ENCODE assay signal across 17 cellular contexts in the genomic region with DNA sequence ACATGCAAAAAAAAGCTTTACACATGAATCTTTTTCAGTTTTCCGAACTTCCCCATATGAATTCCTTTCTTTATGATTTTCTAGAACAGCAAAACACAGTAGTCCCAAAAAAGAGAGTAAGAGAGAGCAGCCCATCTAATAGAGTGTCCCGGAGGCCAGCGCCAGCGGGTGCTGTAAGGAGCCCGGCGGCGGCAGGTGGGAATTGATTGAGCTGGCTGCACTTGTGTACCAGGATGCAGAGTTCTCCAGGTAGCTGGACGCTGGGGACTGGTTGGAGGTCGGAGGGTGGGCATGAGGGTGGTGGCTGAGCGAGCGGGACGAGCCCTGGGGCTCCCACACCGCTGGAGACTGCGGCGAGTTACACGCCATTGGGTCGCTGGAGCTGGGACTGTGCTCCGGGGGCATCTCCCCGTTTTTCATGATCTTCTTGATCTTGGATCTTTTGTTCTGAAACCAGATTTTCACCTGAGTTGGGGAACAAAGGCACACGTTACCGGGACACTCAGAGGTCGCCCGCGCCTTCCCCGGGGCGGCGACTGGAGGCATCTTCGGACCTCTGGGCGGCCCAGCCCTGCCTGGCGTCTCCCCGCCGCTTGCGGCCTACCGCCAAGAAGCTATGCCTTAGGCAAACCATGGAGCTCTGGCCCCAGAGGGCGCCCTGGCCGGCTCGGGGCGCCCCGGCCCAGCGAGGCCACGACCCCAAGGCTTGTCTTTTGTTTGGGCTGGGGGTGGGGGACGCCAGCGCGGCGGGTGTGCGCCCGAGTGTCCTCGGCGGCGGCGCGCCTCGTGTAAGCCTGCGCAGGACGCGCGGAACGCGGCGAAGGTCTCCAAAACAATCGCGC. TPM values are rescaled to one million over a fixed set of nuclear protein-coding genes. Genes with fewer than 3 reads are reported as not detected.
DNase-seq lines count a peak whose midpoint lies in the region; ATAC-seq and TF ChIP-seq lines count a peak whose summit lies in the region.
"Had no signal": no experiment of that assay in that cellular context is flagged by ENCODE, and none has a peak within 500 bp of the region (broad histone marks: within the 10 kb centered on the region; RNA-seq: fewer than 3 reads in every experiment).

No MANE protein-coding gene starts in this region.

- intact Hi-C loops in esophagus squamous epithelium (cut with DNase I), result no loop called here

- no peaks in the 10 kb centered on the region for H3K9me3 Mint-ChIP-seq in neural progenitor cell

- H3K27me3 ChIP-seq in HAP-1 (ENCODE audit: low read depth), result no peaks in the 10 kb centered on the region
- peaks cover 100% of the 10 kb centered on the region for H3K27me3 ChIP-seq in neural progenitor cell
- H3K27me3 ChIP-seq in esophagus squamous epithelium, result peaks cover 7 to 100% (median 42%) of the 10 kb centered on the region in 4 donors

- peaks cover 94% of the 10 kb centered on the region for H3K27me3 Mint-ChIP-seq in neural progenitor cell (ENCODE audit: insufficient read depth, low read depth)

- peaks cover 2% of the 10 kb centered on the region for H3K36me3 Mint-ChIP-seq in neural progenitor cell

- no peaks in the 10 kb centered on the region for H3K79me2 ChIP-seq in neural progenitor cell (ENCODE audit: low read depth)

- H3K9me3 ChIP-seq in ES-I3 (ENCODE audit: control insufficient read depth, insufficient read depth, low read length) (no peaks in the 10 kb centered on the region), HAP-1 (no peaks in the 10 kb centered on the region), neural progenitor cell (ENCODE audit: low read depth) (no peaks in the 10 kb centered on the region), esophagus squamous epithelium (no peaks in the 10 kb centered on the region)
- H3K9me3 ChIP-seq: adrenal gland, thyroid gland had no signal

- ATAC-seq in HG03354 (IDR thresholded peaks at IDR 0.05; ENCODE audit: poor library complexity, severe bottlenecking, unreplicated experiment), result no peak
- ATAC-seq: left colon had no signal

- DNase-seq in HAP-1 (ENCODE audit: low spot score in 2 of 2) (peak in 1 of 2 experiments; percentile 31), fibroblast of peridontal ligament (ENCODE audit: extremely low read depth) (peak; percentile 55), neural progenitor cell (ENCODE audit: low spot score) (peak; percentile 81), dedifferentiated amniotic fluid mesenchymal stem cell (ENCODE audit: extremely low spot score) (no peak), LoVo (ENCODE audit: low spot score) (no peak), esophagus squamous epithelium (lab: John Stamatoyannopoulos, UW) (no peak)
- DNase-seq: activated CD4-positive, alpha-beta T cell treated with anti-CD3 and anti-CD28 coated beads for 4 hours; adrenal gland; cerebellar nuclear complex; Karpas-422; left colon; NCI-H1417; NCI-H226; stimulated activated CD4-positive, alpha-beta T cell treated with anti-CD3 and anti-CD28 coated beads, Interleukin-2, amount 100 ng/mL, for 24 hours; thyroid gland had no signal

- no peak for TF ChIP-seq POLR2A in esophagus squamous epithelium (IDR thresholded peaks at IDR 0.05)

- H2AFZ ChIP-seq in neural progenitor cell (replicated peaks), result peak overlapping the region; percentile 63

- no peak overlapping the region for H3K27ac Mint-ChIP-seq in neural progenitor cell

- peak overlapping the region; percentile 79 for H3K4me3 Mint-ChIP-seq in neural progenitor cell

- peaks cover 44% of the 10 kb centered on the region for H3K4me1 Mint-ChIP-seq in neural progenitor cell

- H3K27ac ChIP-seq in neural progenitor cell (no peak overlapping the region), esophagus squamous epithelium (no peak overlapping the region)
- H3K27ac ChIP-seq: adrenal gland, thyroid gland had no signal

- peaks cover 92% of the 10 kb centered on the region for H4K20me1 ChIP-seq in neural progenitor cell (ENCODE audit: low read depth)

- H3K36me3 ChIP-seq in ES-I3 (ENCODE audit: insufficient read depth, low read length) (no peaks in the 10 kb centered on the region), HAP-1 (replicated peaks) (peaks cover 24% of the 10 kb centered on the region), neural progenitor cell (no peaks in the 10 kb centered on the region), esophagus squamous epithelium (no peaks in the 10 kb centered on the region)
- H3K36me3 ChIP-seq: adrenal gland, thyroid gland had no signal

- WGBS in esophagus squamous epithelium, 2 donors, result 33 to 39% methylated on average over 6 to 24 of the region's 62 CpGs

- peaks cover 10% of the 10 kb centered on the region for H3K4me1 ChIP-seq in ES-I3 (ENCODE audit: insufficient read depth, low read length)
- peaks cover 53% of the 10 kb centered on the region for H3K4me1 ChIP-seq in HAP-1
- peaks cover 44% of the 10 kb centered on the region for H3K4me1 ChIP-seq in neural progenitor cell
- peaks cover 22 to 81% (median 37%) of the 10 kb centered on the region in 3 donors for H3K4me1 ChIP-seq in esophagus squamous epithelium

- in situ Hi-C loops in HAP-1 (cut with MboI; ENCODE audit: low sequenced_read_pairs), result loop anchor here (10.0 to 25.0 kb wide), 4 partner anchors 309 to 1106 kb away; a partner anchor contains a TSS

- TF ChIP-seq CTCF in neural progenitor cell (IDR thresholded peaks at IDR 0.05) (peak; percentile 16), esophagus squamous epithelium (IDR thresholded peaks at IDR 0.05) (no peak)

- peak overlapping the region; percentile 59 for H3K4me3 ChIP-seq in HAP-1
- peak overlapping the region; percentile 45 for H3K4me3 ChIP-seq in neural progenitor cell
- H3K4me3 ChIP-seq in esophagus squamous epithelium, result peak overlapping the region in 1 of 4 donors; percentile 28
- H3K4me3 ChIP-seq: adrenal gland, thyroid gland had no signal

- peak overlapping the region; percentile 33; the same call in 1 of the 2 replicates for H3K9ac ChIP-seq in ES-I3 (ENCODE audit: low read depth, low read length)
- H3K9ac ChIP-seq in neural progenitor cell, result no peak overlapping the region

- peak overlapping the region; percentile 78 for H3K4me2 ChIP-seq in neural progenitor cell

- peaks cover 33% of the 10 kb centered on the region for H3F3A ChIP-seq in neural progenitor cell (ENCODE audit: low read depth)

RNA-seq across cellular contexts. Expression of a gene that starts 3.8 kb away (rescaled TPM):
- total RNA-seq in neural progenitor cell (ENCODE audit: low replicate concordance), result not detected in 2 replicates
- 1 to 10 TPM in 3 of 4 donors, not detected in 1; 1.3 to 1.8 (median 1.7) TPM for total RNA-seq in esophagus squamous epithelium
- total RNA-seq: left colon had no signal

RNA-seq across cellular contexts. Expression of a gene that starts 15.5 kb away (rescaled TPM):
- 0.19 TPM in 1 of 2 replicates, not detected in the other for total RNA-seq in neural progenitor cell (ENCODE audit: low replicate concordance)
- total RNA-seq in esophagus squamous epithelium, result not detected
- total RNA-seq: left colon had no signal

Comparison
In these comparisons a context has a peak if more than half of its experiments do, and no peak if none do; other contexts are left out.
1. DNase-seq: peak in fibroblast of peridontal ligament (single experiment) and neural progenitor cell (single experiment); none in dedifferentiated amniotic fluid mesenchymal stem cell (single experiment), LoVo (single experiment) and esophagus squamous epithelium (single experiment).